Comparison of ENCODE assay signal across 17 cellular contexts in the genomic region with DNA sequence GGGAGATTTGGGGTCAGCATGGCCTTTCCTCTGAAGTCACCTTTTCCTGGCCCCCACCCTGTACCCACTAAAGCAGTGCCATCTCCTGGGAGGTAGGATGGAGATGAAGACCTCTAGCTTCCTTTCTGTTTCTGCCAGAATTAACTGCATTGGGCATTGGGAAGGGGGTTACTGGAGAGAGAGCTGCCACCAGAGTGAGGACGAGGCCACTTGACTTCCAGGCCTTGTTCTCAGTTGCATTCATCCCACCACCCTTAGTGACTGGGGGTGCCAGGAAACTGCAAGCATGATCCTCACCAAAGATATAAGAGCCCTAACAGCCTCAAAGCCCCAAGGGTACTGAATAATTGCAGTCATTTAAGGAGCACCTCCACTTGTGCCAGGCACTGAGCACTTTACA. TPM values are rescaled to one million over a fixed set of nuclear protein-coding genes. Genes with fewer than 3 reads are reported as not detected.
"Had no signal": no experiment of that assay in that cellular context is flagged by ENCODE, and none has a peak within 500 bp of the region (broad histone marks: within the 10 kb centered on the region; RNA-seq: fewer than 3 reads in every experiment).

No MANE protein-coding gene starts in this region.

- H3K9me3 Mint-ChIP-seq: activated CD4-positive, alpha-beta T cell treated with anti-CD3 and anti-CD28 coated beads, Interleukin-2, amount 10 ng/mL, durations not matched to agents 24 days and 14 days; activated T-helper 1 cell treated with anti-CD3 and anti-CD28 coated beads, Interleukin-12 subunit alpha, Interleukin-12 subunit beta, Interleukin-2, Interleukin-4 antibody, amounts not matched to agents 30 ng/mL and 10 ng/mL and 1 ng/mL, durations not matched to agents 14 hours and 24 hours and 36 hours; T-cell had no signal

- ATAC-seq: left lung, T-cell had no signal

- H3K27me3 Mint-ChIP-seq: activated CD4-positive, alpha-beta T cell treated with anti-CD3 and anti-CD28 coated beads, Interleukin-2, amount 10 ng/mL, durations not matched to agents 24 days and 14 days had no signal

- H3K36me3 ChIP-seq: brain microvascular endothelial cell, suprapubic skin, transverse colon had no signal

- H3K27me3 ChIP-seq: brain microvascular endothelial cell, left lung, spleen, suprapubic skin, transverse colon had no signal

- H3K4me3 ChIP-seq: left lung, spleen, suprapubic skin, transverse colon had no signal

- H3K27ac ChIP-seq: brain microvascular endothelial cell, left lung, suprapubic skin, transverse colon had no signal

- H3K27ac Mint-ChIP-seq: activated CD4-positive, alpha-beta T cell treated with anti-CD3 and anti-CD28 coated beads, Interleukin-2, amount 10 ng/mL, durations not matched to agents 24 days and 14 days; activated T-helper 1 cell treated with anti-CD3 and anti-CD28 coated beads, Interleukin-12 subunit alpha, Interleukin-12 subunit beta, Interleukin-2, Interleukin-4 antibody, amounts not matched to agents 30 ng/mL and 10 ng/mL and 1 ng/mL, durations not matched to agents 14 hours and 24 hours and 36 hours had no signal

- H3K9me3 ChIP-seq: left lung, SK-N-SH, spleen, suprapubic skin, transverse colon had no signal

- DNase-seq: activated CD4-positive, alpha-beta T cell treated with anti-CD3 and anti-CD28 coated beads, Interleukin-2, amount 10 ng/mL, durations not matched to agents 24 days and 14 days; activated CD4-positive, CD25-positive, alpha-beta regulatory T cell; aorta; brain microvascular endothelial cell; central memory CD4-positive, alpha-beta T cell; kidney; left lung; SK-N-SH; spleen; stimulated activated naive CD4-positive, alpha-beta T cell treated with Interleukin-2 at 50 U/mL for 16 hours; T-cell; transverse colon had no signal

- H3K4me1 ChIP-seq: left lung, suprapubic skin, transverse colon had no signal

- H3K4me3 Mint-ChIP-seq: activated CD4-positive, alpha-beta T cell treated with anti-CD3 and anti-CD28 coated beads, Interleukin-2, amount 10 ng/mL, durations not matched to agents 24 days and 14 days; activated T-helper 1 cell treated with anti-CD3 and anti-CD28 coated beads, Interleukin-12 subunit alpha, Interleukin-12 subunit beta, Interleukin-2, Interleukin-4 antibody, amounts not matched to agents 30 ng/mL and 10 ng/mL and 1 ng/mL, durations not matched to agents 14 hours and 24 hours and 36 hours; T-cell had no signal

RNA-seq across cellular contexts. Expression of a gene that starts 15.8 kb away (rescaled TPM):
- total RNA-seq: lung microvascular endothelial cell, myocyte, renal cortical epithelial cell had no signal
- polyA plus RNA-seq: SK-N-SH had no signal

RNA-seq across cellular contexts. Expression of a gene that starts 56.8 kb away (rescaled TPM):
- total RNA-seq: lung microvascular endothelial cell, myocyte, renal cortical epithelial cell had no signal
